In genomic region chr19:43192381-43193155, GRCh38 we compare ENCODE assay signal across 1 cellular context.
TF ChIP-seq lines count a peak whose summit lies in the region.

No MANE protein-coding gene starts in this region.

TF ChIP-seq in HEK293, 187 proteins besides CTCF, POLR2A, EP300 and RAD21 (continued from another document and continues in another):
- peak; percentile 80; the same call in 1 of the 2 replicates for TF ChIP-seq ZNF645 (tag by site-specific recombination; IDR thresholded peaks at IDR 0.05)
- TF ChIP-seq ZBTB26 (tag by site-specific recombination; optimal IDR thresholded peaks at IDR 0.05): peak; percentile 11
- peak; percentile 92 for TF ChIP-seq PRDM1 (tag by site-specific recombination; IDR thresholded peaks at IDR 0.05)
- peak; percentile 95 for TF ChIP-seq ZSCAN30 (tag by site-specific recombination; IDR thresholded peaks at IDR 0.05)
- 0 out of 2 replicates have a peak, but pooled peaks have one; percentile 38 for TF ChIP-seq ZNF843 (tag by site-specific recombination; IDR thresholded peaks at IDR 0.05)
- peak; percentile 81 for TF ChIP-seq SP7 (tag by site-specific recombination; IDR thresholded peaks at IDR 0.05)
- TF ChIP-seq ZBTB48 (tag by site-specific recombination; IDR thresholded peaks at IDR 0.05): peak; percentile 92
- TF ChIP-seq ZFP37 (tag by site-specific recombination; IDR thresholded peaks at IDR 0.05): peak; percentile 98
- peak; percentile 69; the same call in 1 of the 2 replicates for TF ChIP-seq KLF1 (tag by site-specific recombination; IDR thresholded peaks at IDR 0.05)
- TF ChIP-seq ZNF660 (tag by site-specific recombination; IDR thresholded peaks at IDR 0.05): peak; percentile 93; the same call in 1 of the 2 replicates
- TF ChIP-seq ZNF692 (tag by site-specific recombination; IDR thresholded peaks at IDR 0.05): peak; percentile 99
- TF ChIP-seq PRDM4 (tag by site-specific recombination; IDR thresholded peaks at IDR 0.05): peak; percentile 96
- TF ChIP-seq ZBTB17 (tag by site-specific recombination; IDR thresholded peaks at IDR 0.05): peak; percentile 96
- TF ChIP-seq ZNF768 (tag by site-specific recombination; IDR thresholded peaks at IDR 0.05): 0 out of 2 replicates have a peak, but pooled peaks have one; percentile 62
- peak; percentile 90 for TF ChIP-seq MYNN (tag by site-specific recombination; IDR thresholded peaks at IDR 0.05; ENCODE audit: borderline replicate concordance)
- TF ChIP-seq ZSCAN4 (tag by site-specific recombination; IDR thresholded peaks at IDR 0.05): 0 out of 2 replicates have a peak, but pooled peaks have one; percentile 28
- TF ChIP-seq ZNF24 (tag by site-specific recombination; IDR thresholded peaks at IDR 0.05): peak; percentile 67; the same call in 1 of the 2 replicates
- TF ChIP-seq ZNF76 (tag by site-specific recombination; IDR thresholded peaks at IDR 0.05; ENCODE audit: borderline replicate concordance, low read depth): peak; percentile 42; the same call in 1 of the 2 replicates
- peak; percentile 40; the same call in 1 of the 2 replicates for TF ChIP-seq OVOL3 (tag by site-specific recombination; IDR thresholded peaks at IDR 0.05)
- TF ChIP-seq ZBTB21 (tag by site-specific recombination; IDR thresholded peaks at IDR 0.05): peak; percentile 92
- TF ChIP-seq ZNF121 (tag by site-specific recombination; IDR thresholded peaks at IDR 0.05): 0 out of 2 replicates have a peak, but pooled peaks have one; percentile 35
- TF ChIP-seq ZNF324 (tag by site-specific recombination; IDR thresholded peaks at IDR 0.05): 0 out of 2 replicates have a peak, but pooled peaks have one; percentile 27
- peak; percentile 79; the same call in 1 of the 2 replicates for TF ChIP-seq ZXDB (tag by site-specific recombination; IDR thresholded peaks at IDR 0.05)
- TF ChIP-seq BCL11B (tag by site-specific recombination; IDR thresholded peaks at IDR 0.05; ENCODE audit: low read depth): 0 out of 2 replicates have a peak, but pooled peaks have one; percentile 11
- TF ChIP-seq ZSCAN23 (tag by site-specific recombination; IDR thresholded peaks at IDR 0.05): peak; percentile 26; the same call in 1 of the 2 replicates
- TF ChIP-seq ZFP69B (tag by site-specific recombination; IDR thresholded peaks at IDR 0.05): peak; percentile 99
- TF ChIP-seq HIC1 (tag by site-specific recombination; IDR thresholded peaks at IDR 0.05): peak; percentile 63; the same call in 1 of the 2 replicates
- TF ChIP-seq ZNF639 (tag by site-specific recombination; IDR thresholded peaks at IDR 0.05): peak; percentile 74
- TF ChIP-seq ZEB2 (tag by site-specific recombination; IDR thresholded peaks at IDR 0.05): peak; percentile 80
- TF ChIP-seq GFI1B (tag by site-specific recombination; IDR thresholded peaks at IDR 0.05): peak; percentile 59; the same call in 1 of the 2 replicates
- TF ChIP-seq TSHZ1 (tag by site-specific recombination; IDR thresholded peaks at IDR 0.05; ENCODE audit: borderline replicate concordance): peak; percentile 79
- TF ChIP-seq ZNF10 (tag by site-specific recombination; IDR thresholded peaks at IDR 0.05): peak; percentile 91
- peak; percentile 71 for TF ChIP-seq ZNF335 (tag by site-specific recombination; conservative IDR thresholded peaks at IDR 0.05)
- TF ChIP-seq WT1 (tag by site-specific recombination; IDR thresholded peaks at IDR 0.05): peak; percentile 63; the same call in 1 of the 2 replicates
- TF ChIP-seq ZNF394 (tag by site-specific recombination; IDR thresholded peaks at IDR 0.05; ENCODE audit: borderline replicate concordance): peak; percentile 60; the same call in 1 of the 2 replicates
- TF ChIP-seq KLF9 (tag by site-specific recombination; IDR thresholded peaks at IDR 0.05; ENCODE audit: low read depth): peak; percentile 4; the same call in 1 of the 2 replicates
- TF ChIP-seq BCL11A (tag by site-specific recombination; IDR thresholded peaks at IDR 0.05; ENCODE audit: low read depth): peak; percentile 45; the same call in 1 of the 2 replicates
- TF ChIP-seq ZNF146 (tag by site-specific recombination; IDR thresholded peaks at IDR 0.05): peak; percentile 13; the same call in 1 of the 2 replicates
- TF ChIP-seq KLF16 (tag by site-specific recombination; IDR thresholded peaks at IDR 0.05): peak; percentile 26; the same call in 1 of the 2 replicates
- peak; percentile 90 for TF ChIP-seq IKZF3 (tag by site-specific recombination; IDR thresholded peaks at IDR 0.05)
- TF ChIP-seq PRDM10 (tag by site-specific recombination; IDR thresholded peaks at IDR 0.05): peak; percentile 91
- TF ChIP-seq ZNF600 (tag by site-specific recombination; IDR thresholded peaks at IDR 0.05): peak; percentile 97
- TF ChIP-seq OSR2 (tag by site-specific recombination; IDR thresholded peaks at IDR 0.05): peak; percentile 98
